ENCODE assay signal across 11 cellular contexts in genomic region chr1:186849824-186850223, GRCh38. TPM values are rescaled to one million over a fixed set of nuclear protein-coding genes. Genes with fewer than 3 reads are reported as not detected.
DNase-seq lines count a peak whose midpoint lies in the region; ATAC-seq and FAIRE-seq lines count a peak whose summit lies in the region.
"Had no signal": no experiment of that assay in that cellular context is flagged by ENCODE, and none has a peak within 500 bp of the region (broad histone marks: within the 10 kb centered on the region; RNA-seq: fewer than 3 reads in every experiment).

No MANE protein-coding gene starts in this region.

- H3K4me1 ChIP-seq in muscle layer of duodenum (ENCODE audit: control insufficient read depth in 1 of 2, insufficient read depth in 2 of 2, low read length in 2 of 2) (peaks cover 14 to 15% of the 10 kb centered on the region in 2 donors), small intestine (ENCODE audit: control insufficient read depth in 2 of 2, insufficient read depth in 1 of 2, low read depth in 1 of 2, low read length in 1 of 2) (peaks cover 5 to 8% of the 10 kb centered on the region in 2 donors)
- H3K4me1 ChIP-seq: psoas muscle had no signal

- no peaks in the 10 kb centered on the region for H3K27me3 ChIP-seq in muscle layer of duodenum (ENCODE audit: low read depth, low read length)
- no peaks in the 10 kb centered on the region for H3K27me3 ChIP-seq in small intestine (ENCODE audit: control insufficient read depth in 2 of 2, insufficient read depth in 2 of 2, low read length in 2 of 2)
- H3K27me3 ChIP-seq: body of pancreas had no signal

- H3K27ac ChIP-seq in muscle layer of duodenum (ENCODE audit: low read length) = peak overlapping the region; percentile 45
- H3K27ac ChIP-seq in small intestine (ENCODE audit: low read depth in 1 of 2, low read length in 1 of 2) = no peak overlapping the region
- H3K27ac ChIP-seq: GM23248, psoas muscle had no signal

- H3K9me3 ChIP-seq in muscle layer of duodenum (ENCODE audit: control insufficient read depth in 1 of 2, low read length in 2 of 2) (no peaks in the 10 kb centered on the region), small intestine (ENCODE audit: control insufficient read depth, low read depth) (no peaks in the 10 kb centered on the region)
- H3K9me3 ChIP-seq: body of pancreas, psoas muscle had no signal

- DNase-seq in small intestine (no peak), NCI-H2196 treated with DMSO at 0.1 percent for 48 hours (lab: John Stamatoyannopoulos, UW; ENCODE audit: unreplicated experiment) (no peak), NCI-H2171 treated with DMSO at 0.1 percent for 48 hours (lab: John Stamatoyannopoulos, UW) (no peak)
- DNase-seq: GM23248, NCI-H748 treated with DMSO at 0.1 percent for 48 hours, psoas muscle had no signal

- no peak for FAIRE-seq in small intestine (lab: Jason Lieb, UNC)

- H3K36me3 ChIP-seq in muscle layer of duodenum (ENCODE audit: control insufficient read depth in 1 of 2, insufficient read depth in 2 of 2, low read length in 2 of 2) = no peaks in the 10 kb centered on the region
- H3K36me3 ChIP-seq in small intestine (ENCODE audit: control insufficient read depth in 2 of 2, insufficient read depth in 2 of 2, low read length in 2 of 2) = no peaks in the 10 kb centered on the region

- no peak overlapping the region for H3K4me3 ChIP-seq in muscle layer of duodenum (ENCODE audit: low read depth in 1 of 2, low read length in 2 of 2)
- no peak overlapping the region for H3K4me3 ChIP-seq in small intestine (ENCODE audit: low read depth in 1 of 2, low read length in 2 of 2)
- H3K4me3 ChIP-seq: body of pancreas, GM23248, psoas muscle had no signal

- ATAC-seq in GM19023 (IDR thresholded peaks at IDR 0.05; ENCODE audit: unreplicated experiment) (peak; percentile 41), HG02623 (IDR thresholded peaks at IDR 0.05; ENCODE audit: unreplicated experiment) (peak; percentile 48), HG03521 (IDR thresholded peaks at IDR 0.05; ENCODE audit: unreplicated experiment) (peak; percentile 38)
- ATAC-seq: body of pancreas, psoas muscle had no signal

RNA-seq across cellular contexts. Expression of gene PLA2G4A, which starts 21.1 kb away (rescaled TPM):
- polyA plus RNA-seq in small intestine = 10 to 100 TPM; 11.3 to 22.8 (median 17.0) TPM
